9 cellular contexts compared by ENCODE assay signal in the genomic region with DNA sequence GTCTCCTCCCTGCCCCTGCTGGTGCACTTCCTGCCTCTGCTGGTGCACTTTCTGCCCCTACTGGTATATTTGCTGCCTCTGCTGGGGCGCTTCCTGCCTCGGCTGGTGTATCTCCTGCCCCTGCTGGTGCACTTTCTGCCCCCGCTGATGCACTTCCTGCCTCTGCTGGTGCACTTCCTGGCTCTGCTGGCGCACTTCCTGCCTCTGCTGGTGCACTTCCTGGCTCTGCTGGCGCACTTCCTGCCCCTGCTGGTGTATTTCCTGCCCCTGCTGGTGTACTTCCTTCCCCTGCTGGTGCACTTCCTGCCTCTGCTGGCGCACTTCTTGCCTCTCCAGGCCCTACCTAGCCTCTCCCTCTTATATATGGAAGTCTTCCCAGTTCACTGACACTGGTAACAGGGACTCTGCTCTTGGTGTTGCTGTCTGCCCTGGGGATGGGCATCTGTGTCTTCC. TPM values are rescaled to one million over a fixed set of nuclear protein-coding genes. Genes with fewer than 3 reads are reported as not detected.
DNase-seq lines count a peak whose midpoint lies in the region; ATAC-seq and TF ChIP-seq lines count a peak whose summit lies in the region.
"Had no signal": no experiment of that assay in that cellular context is flagged by ENCODE, and none has a peak within 500 bp of the region (broad histone marks: within the 10 kb centered on the region; RNA-seq: fewer than 3 reads in every experiment).

No MANE protein-coding gene starts in this region.

- no peak overlapping the region for H3K4me3 ChIP-seq in trophoblast cell (ENCODE audit: low read depth, low read length)
- H3K4me3 ChIP-seq in sigmoid colon = no peak overlapping the region

- intact Hi-C loops in activated naive CD4-positive, alpha-beta T cell treated with anti-CD3 and anti-CD28 coated beads for 36 hours (cut with micrococcal nuclease) = loop anchor here (1.0 to 5.0 kb wide), 2 partner anchors 11 to 157 kb away; a partner anchor contains a TSS
- intact Hi-C loops in sigmoid colon (cut with DNase I) = no loop called here

- no peak overlapping the region for H3K18ac ChIP-seq in trophoblast cell (ENCODE audit: low read length)

- H2AFZ ChIP-seq in trophoblast cell (ENCODE audit: insufficient read depth, low read length, poor library complexity) = no peak overlapping the region

- peak overlapping the region; percentile 54 for H3K27ac ChIP-seq in RWPE1
- H3K27ac ChIP-seq in trophoblast cell (ENCODE audit: low read depth, low read length) = no peak overlapping the region
- H3K27ac ChIP-seq in sigmoid colon = no peak overlapping the region

- peaks cover 7 to 14% of the 10 kb centered on the region in 2 experiments for H3K4me1 ChIP-seq in trophoblast cell (ENCODE audit: control insufficient read depth in 1 of 2, insufficient read depth in 2 of 2, low read length in 2 of 2)
- no peaks in the 10 kb centered on the region for H3K4me1 ChIP-seq in sigmoid colon

- DNase-seq in CMK (ENCODE audit: low read depth) = peak; percentile 85
- no peak for DNase-seq in RWPE1 (ENCODE audit: low spot score)
- peak; percentile 90 for DNase-seq in activated naive CD4-positive, alpha-beta T cell treated with anti-CD3 and anti-CD28 coated beads for 36 hours
- DNase-seq in trophoblast cell = no peak
- no peak for DNase-seq in DMS153 treated with DMSO at 0.1 percent for 48 hours (lab: John Stamatoyannopoulos, UW; ENCODE audit: unreplicated experiment)
- DNase-seq in sigmoid colon = no peak

- H3K79me2 ChIP-seq in trophoblast cell (ENCODE audit: control insufficient read depth, insufficient read depth, low read length, poor library complexity) = no peaks in the 10 kb centered on the region

- TF ChIP-seq EP300 in sigmoid colon (IDR thresholded peaks at IDR 0.05) = no peak

- H3K36me3 Mint-ChIP-seq in activated naive CD4-positive, alpha-beta T cell treated with anti-CD3 and anti-CD28 coated beads for 36 hours (ENCODE audit: low read depth) = peaks cover 7% of the 10 kb centered on the region

- peak overlapping the region; percentile 84 for H3K4me3 Mint-ChIP-seq in activated naive CD4-positive, alpha-beta T cell treated with anti-CD3 and anti-CD28 coated beads for 36 hours

- peak overlapping the region; percentile 43 for H4K8ac ChIP-seq in trophoblast cell (ENCODE audit: low read depth, low read length)

- H4K12ac ChIP-seq in trophoblast cell (ENCODE audit: low read depth, low read length) = peak overlapping the region; percentile 11

- peaks cover 8% of the 10 kb centered on the region for H3K9me3 Mint-ChIP-seq in activated naive CD4-positive, alpha-beta T cell treated with anti-CD3 and anti-CD28 coated beads for 36 hours

- ATAC-seq in GM21723 (IDR thresholded peaks at IDR 0.05; ENCODE audit: unreplicated experiment) (no peak), HG02763 (IDR thresholded peaks at IDR 0.05; ENCODE audit: unreplicated experiment) (no peak)

- peak overlapping the region; percentile 95 for H3K27ac Mint-ChIP-seq in activated naive CD4-positive, alpha-beta T cell treated with anti-CD3 and anti-CD28 coated beads for 36 hours

- no peak overlapping the region for H3K4ac ChIP-seq in trophoblast cell (ENCODE audit: low read depth, low read length)

- no peak for TF ChIP-seq POLR2A in sigmoid colon (IDR thresholded peaks at IDR 0.05)

- peaks cover 5% of the 10 kb centered on the region for H3K9me3 ChIP-seq in trophoblast cell (ENCODE audit: insufficient read depth, low read depth, low read length)
- no peaks in the 10 kb centered on the region for H3K9me3 ChIP-seq in sigmoid colon

- H3K4me2 ChIP-seq in trophoblast cell (ENCODE audit: low read length) = no peak overlapping the region

- H2AK5ac ChIP-seq in trophoblast cell (ENCODE audit: low read length) = no peak overlapping the region

- H4K91ac ChIP-seq in trophoblast cell (ENCODE audit: low read depth, low read length) = no peak overlapping the region

- POLR2A ChIA-PET in RWPE1 (lab: Yijun Ruan, JAX; ENCODE audit: low non-redundant PET) = no interaction called here

- no peak overlapping the region for H2BK5ac ChIP-seq in trophoblast cell (ENCODE audit: low read depth, low read length, poor library complexity)

- no peaks in the 10 kb centered on the region for H3K36me3 ChIP-seq in trophoblast cell (ENCODE audit: control insufficient read depth in 1 of 2, insufficient read depth in 2 of 2, low read length in 2 of 2)
- no peaks in the 10 kb centered on the region for H3K36me3 ChIP-seq in sigmoid colon

- H3K9ac ChIP-seq in trophoblast cell (ENCODE audit: low read length) = no peak overlapping the region

- peaks cover 12% of the 10 kb centered on the region for H3K27me3 Mint-ChIP-seq in activated naive CD4-positive, alpha-beta T cell treated with anti-CD3 and anti-CD28 coated beads for 36 hours (ENCODE audit: low read depth)

- H2BK120ac ChIP-seq in trophoblast cell (ENCODE audit: insufficient read depth, low read length, poor library complexity) = no peak overlapping the region

- H2BK12ac ChIP-seq in trophoblast cell (ENCODE audit: low read length) = no peak overlapping the region

- H3K4me1 Mint-ChIP-seq in activated naive CD4-positive, alpha-beta T cell treated with anti-CD3 and anti-CD28 coated beads for 36 hours (ENCODE audit: low read depth) = peaks cover 22% of the 10 kb centered on the region

- no peak overlapping the region for H3K23ac ChIP-seq in trophoblast cell (ENCODE audit: low read length)

- WGBS in trophoblast cell (ENCODE audit: extremely low coverage, insufficient coverage, insufficient read length) = no CpG with 5 or more reads among the region's 6 CpGs
- 67 to 88% methylated on average over 6 of the region's 6 CpGs for WGBS in sigmoid colon, 2 donors

- no peaks in the 10 kb centered on the region for H3K79me1 ChIP-seq in trophoblast cell (ENCODE audit: low read length)

- H3K27me3 ChIP-seq in trophoblast cell (ENCODE audit: insufficient read depth, low read length) = no peaks in the 10 kb centered on the region
- peaks cover 0 to 5% (median 0%) of the 10 kb centered on the region in 3 donors for H3K27me3 ChIP-seq in sigmoid colon

- TF ChIP-seq CTCF in RWPE1 (conservative IDR thresholded peaks at IDR 0.05; ENCODE audit: low read depth) = no peak
- no peak for TF ChIP-seq CTCF in sigmoid colon (IDR thresholded peaks at IDR 0.05)

- no peak overlapping the region for H3K14ac ChIP-seq in trophoblast cell (ENCODE audit: low read length)

- CTCF ChIA-PET in RWPE1 (lab: Yijun Ruan, JAX) = interaction anchor here (0.6 kb wide), 1 partner anchor 8 kb away, joined by 4 read pairs; no protein-coding TSS in a partner anchor
- CTCF ChIA-PET in activated naive CD4-positive, alpha-beta T cell treated with anti-CD3 and anti-CD28 coated beads for 36 hours (lab: Charles Lee) = interaction anchor here (1.2 to 3.3 kb wide), 5 partner anchors 9 to 148 kb away, joined by 3 to 11 read pairs (median 7); no protein-coding TSS in a partner anchor

RNA-seq across cellular contexts. Expression of a gene that starts 10.1 kb away (rescaled TPM):
- total RNA-seq in activated naive CD4-positive, alpha-beta T cell treated with anti-CD3 and anti-CD28 coated beads for 36 hours = 10 to 100 TPM; 36.6 to 37.1 TPM
- polyA plus RNA-seq in trophoblast cell (2013) = 11.9 and 12.6 TPM in 2 replicates
- 1 to 10 TPM; 2.9 to 7.1 (median 4.8) TPM for total RNA-seq in sigmoid colon
- polyA plus RNA-seq in sigmoid colon = 10 to 100 TPM; 21.0 to 38.5 (median 31.2) TPM

RNA-seq across cellular contexts. Expression of a gene that starts 36.1 kb away (rescaled TPM):
- not detected for total RNA-seq in activated naive CD4-positive, alpha-beta T cell treated with anti-CD3 and anti-CD28 coated beads for 36 hours
- polyA plus RNA-seq in trophoblast cell (2013) = not detected in 2 replicates
- not detected for total RNA-seq in sigmoid colon
- under 1 TPM in 1 of 3 donors, not detected in 2; 0.23 TPM for polyA plus RNA-seq in sigmoid colon
- total RNA-seq: dermis microvascular lymphatic vessel endothelial cell had no signal

RNA-seq across cellular contexts. Expression of a gene that starts 38.9 kb away (rescaled TPM):
- total RNA-seq in activated naive CD4-positive, alpha-beta T cell treated with anti-CD3 and anti-CD28 coated beads for 36 hours = 1 to 10 TPM; 8.2 to 8.8 TPM
- polyA plus RNA-seq in trophoblast cell (2013) = 0.74 and 1.5 TPM in 2 replicates
- 10 to 100 TPM in 2 of 4 donors, 1 to 10 TPM in 2; 4.7 to 12.1 (median 7.8) TPM for total RNA-seq in sigmoid colon
- polyA plus RNA-seq in sigmoid colon = 1 to 10 TPM; 2.4 to 6.3 (median 5.5) TPM

RNA-seq across cellular contexts. Expression of a gene that starts 48.5 kb away (rescaled TPM):
- total RNA-seq in activated naive CD4-positive, alpha-beta T cell treated with anti-CD3 and anti-CD28 coated beads for 36 hours = 1 to 10 TPM; 2.8 to 3.9 TPM
- 7.3 and 7.8 TPM in 2 replicates for polyA plus RNA-seq in trophoblast cell (2013)
- total RNA-seq in sigmoid colon = 10 to 100 TPM; 12.2 to 21.6 (median 13.0) TPM
- polyA plus RNA-seq in sigmoid colon = 1 to 10 TPM in 2 of 3 donors, under 1 TPM in 1; 0.92 to 7.1 (median 1.8) TPM

Comparison
In these comparisons a context has a peak if more than half of its experiments do, and no peak if none do; other contexts are left out.
1. DNase-seq: peak in CMK (single experiment) and activated naive CD4-positive, alpha-beta T cell treated with anti-CD3 and anti-CD28 coated beads for 36 hours (single experiment); none in RWPE1 (single experiment), trophoblast cell (0 of 2), DMS153 treated with DMSO at 0.1 percent for 48 hours (single experiment) and sigmoid colon (single experiment).
2. RNA of a gene that starts 10.1 kb away (total RNA-seq): 36.6 to 37.1 TPM in activated naive CD4-positive, alpha-beta T cell treated with anti-CD3 and anti-CD28 coated beads for 36 hours; 2.9 to 7.1 TPM in sigmoid colon; every median in the first group is over 4 times any median in the second.